ENCODE assay signal across 11 cellular contexts in the genomic region with DNA sequence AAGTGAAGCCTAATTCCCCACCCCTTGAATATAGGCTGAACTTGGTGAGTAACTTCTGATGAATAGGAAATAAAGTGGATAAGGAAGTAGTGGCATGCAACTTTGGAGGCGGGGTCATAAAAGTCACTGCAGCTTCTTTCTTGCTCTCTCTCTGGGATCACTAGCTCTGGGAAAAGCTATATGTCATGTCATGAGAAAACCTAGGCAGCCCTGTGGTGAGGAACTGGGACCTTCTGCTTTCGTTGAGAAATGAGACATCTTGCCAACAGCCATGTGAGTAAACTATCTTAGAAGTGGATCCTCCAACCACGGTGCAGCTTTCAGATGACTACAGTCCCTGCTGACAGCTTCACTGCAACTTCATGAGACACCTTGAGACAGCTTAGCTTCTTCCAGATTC. TPM values are rescaled to one million over a fixed set of nuclear protein-coding genes. Genes with fewer than 3 reads are reported as not detected.
DNase-seq lines count a peak whose midpoint lies in the region; ATAC-seq, FAIRE-seq and TF ChIP-seq lines count a peak whose summit lies in the region.
"Had no signal": no experiment of that assay in that cellular context is flagged by ENCODE, and none has a peak within 500 bp of the region (broad histone marks: within the 10 kb centered on the region; RNA-seq: fewer than 3 reads in every experiment).

No MANE protein-coding gene starts in this region.

- peak overlapping the region; percentile 39 for H2AFZ ChIP-seq in osteoblast (ENCODE audit: low read length)

- peak; percentile 24 for DNase-seq in amniotic epithelial cell (ENCODE audit: low read depth)
- no peak for DNase-seq in osteoblast (ENCODE audit: insufficient read length, low spot score, missing footprints)
- no peak for DNase-seq in gastrocnemius medialis
- DNase-seq in NCI-H187 treated with DMSO at 0.1 percent for 48 hours (lab: John Stamatoyannopoulos, UW), result no peak
- no peak for DNase-seq in CD8-positive, alpha-beta T cell
- DNase-seq in frontal cortex (ENCODE audit: low spot score in 2 of 2), result no peak
- DNase-seq: activated naive CD8-positive, alpha-beta T cell treated with anti-CD3 and anti-CD28 coated beads, Interleukin-2, amount 10 ng/mL, durations not matched to agents 7 days and 5 days; right lobe of liver had no signal

- CTCF ChIA-PET in CD8-positive, alpha-beta T cell (lab: Charles Lee), result no interaction called here

- no peaks in the 10 kb centered on the region for H4K20me1 ChIP-seq in osteoblast (ENCODE audit: insufficient read depth, low read length)

- no peak overlapping the region for H3K27ac Mint-ChIP-seq in CD8-positive, alpha-beta T cell
- H3K27ac Mint-ChIP-seq: activated naive CD8-positive, alpha-beta T cell treated with anti-CD3 and anti-CD28 coated beads, Interleukin-2, amount 10 ng/mL, durations not matched to agents 7 days and 5 days had no signal

- TF ChIP-seq CTCF in osteoblast (IDR thresholded peaks at IDR 0.05; ENCODE audit: extremely low read depth, low read depth, low read length) (no peak), gastrocnemius medialis (IDR thresholded peaks at IDR 0.05 in 4 of 5, conservative IDR thresholded peaks at IDR 0.05 in 1 of 5) (no peak)
- TF ChIP-seq CTCF in CD8-positive, alpha-beta T cell (IDR thresholded peaks at IDR 0.05), result no peak

- H3K27ac ChIP-seq in osteoblast (ENCODE audit: low read depth, low read length) (no peak overlapping the region), gastrocnemius medialis (no peak overlapping the region)
- H3K27ac ChIP-seq in CD8-positive, alpha-beta T cell (ENCODE audit: low read depth, low read length), result no peak overlapping the region
- H3K27ac ChIP-seq: right lobe of liver had no signal

- no peak for FAIRE-seq in frontal cortex (lab: Jason Lieb, UNC)
- FAIRE-seq: H1 had no signal

- no peak overlapping the region for H3K4me3 Mint-ChIP-seq in CD8-positive, alpha-beta T cell
- H3K4me3 Mint-ChIP-seq: activated naive CD8-positive, alpha-beta T cell treated with anti-CD3 and anti-CD28 coated beads, Interleukin-2, amount 10 ng/mL, durations not matched to agents 7 days and 5 days had no signal

- no peak overlapping the region for H3K4me3 ChIP-seq in osteoblast (ENCODE audit: insufficient read depth, low read length)
- H3K4me3 ChIP-seq in gastrocnemius medialis, result no peak overlapping the region
- no peak overlapping the region for H3K4me3 ChIP-seq in CD8-positive, alpha-beta T cell (ENCODE audit: low read depth, low read length)
- H3K4me3 ChIP-seq: right lobe of liver had no signal

- H3K4me1 ChIP-seq in osteoblast (ENCODE audit: insufficient read depth, low read length) (peaks cover 4% of the 10 kb centered on the region), gastrocnemius medialis (no peaks in the 10 kb centered on the region)
- H3K4me1 ChIP-seq in CD8-positive, alpha-beta T cell (ENCODE audit: insufficient read depth, low read length), result no peaks in the 10 kb centered on the region
- H3K4me1 ChIP-seq: right lobe of liver had no signal

- ATAC-seq in GM18519 (IDR thresholded peaks at IDR 0.05; ENCODE audit: low FRiP score, unreplicated experiment), result peak; percentile 73
- peak; percentile 55 for ATAC-seq in HG03280 (IDR thresholded peaks at IDR 0.05; ENCODE audit: unreplicated experiment)
- no peak for ATAC-seq in gastrocnemius medialis
- ATAC-seq in CD8-positive, alpha-beta T cell, result no peak

- no peaks in the 10 kb centered on the region for H3K36me3 ChIP-seq in osteoblast (ENCODE audit: insufficient read depth, low read length)
- H3K36me3 ChIP-seq in gastrocnemius medialis, result no peaks in the 10 kb centered on the region
- H3K36me3 ChIP-seq in CD8-positive, alpha-beta T cell (ENCODE audit: insufficient read depth, low read length), result no peaks in the 10 kb centered on the region
- H3K36me3 ChIP-seq: right lobe of liver had no signal

- TF ChIP-seq POLR2A in gastrocnemius medialis (IDR thresholded peaks at IDR 0.05), result no peak

- no peaks in the 10 kb centered on the region for H3K9me3 ChIP-seq in osteoblast (ENCODE audit: low read depth, low read length)
- no peaks in the 10 kb centered on the region for H3K9me3 ChIP-seq in gastrocnemius medialis
- no peaks in the 10 kb centered on the region for H3K9me3 ChIP-seq in CD8-positive, alpha-beta T cell (ENCODE audit: low read length)
- H3K9me3 ChIP-seq: right lobe of liver had no signal

- in situ Hi-C loops in gastrocnemius medialis (cut with MboI; ENCODE audit: low sequenced_read_pairs in 4 of 4), result no loop called here

- no peaks in the 10 kb centered on the region for H3K4me1 Mint-ChIP-seq in CD8-positive, alpha-beta T cell (ENCODE audit: low read depth)
- H3K4me1 Mint-ChIP-seq: activated naive CD8-positive, alpha-beta T cell treated with anti-CD3 and anti-CD28 coated beads, Interleukin-2, amount 10 ng/mL, durations not matched to agents 7 days and 5 days had no signal

- intact Hi-C loops in gastrocnemius medialis (cut with DNase I; ENCODE audit: low total_unique reads), result no loop called here
- intact Hi-C loops in CD8-positive, alpha-beta T cell (cut with DNase I, micrococcal nuclease), result no loop called here

- H3K27me3 ChIP-seq in osteoblast (ENCODE audit: insufficient read depth, low read length), result no peaks in the 10 kb centered on the region
- no peaks in the 10 kb centered on the region for H3K27me3 ChIP-seq in gastrocnemius medialis
- H3K27me3 ChIP-seq in CD8-positive, alpha-beta T cell (ENCODE audit: insufficient read depth, low read length), result no peaks in the 10 kb centered on the region
- H3K27me3 ChIP-seq: right lobe of liver had no signal

- H3K27me3 Mint-ChIP-seq in CD8-positive, alpha-beta T cell (ENCODE audit: low read depth), result peaks cover 21% of the 10 kb centered on the region

- H3K4me2 ChIP-seq in osteoblast (ENCODE audit: insufficient read depth, low read length), result peak overlapping the region; percentile 47

- no peaks in the 10 kb centered on the region for H3K36me3 Mint-ChIP-seq in CD8-positive, alpha-beta T cell
- H3K36me3 Mint-ChIP-seq: activated naive CD8-positive, alpha-beta T cell treated with anti-CD3 and anti-CD28 coated beads, Interleukin-2, amount 10 ng/mL, durations not matched to agents 7 days and 5 days had no signal

- no peaks in the 10 kb centered on the region for H3K9me3 Mint-ChIP-seq in CD8-positive, alpha-beta T cell
- H3K9me3 Mint-ChIP-seq: activated naive CD8-positive, alpha-beta T cell treated with anti-CD3 and anti-CD28 coated beads, Interleukin-2, amount 10 ng/mL, durations not matched to agents 7 days and 5 days had no signal

- POLR2A ChIA-PET in CD8-positive, alpha-beta T cell (lab: Charles Lee), result no interaction called here

- no peaks in the 10 kb centered on the region for H3K79me2 ChIP-seq in osteoblast (ENCODE audit: insufficient read depth, low read length)

RNA-seq across cellular contexts. Expression of a gene that starts 15.7 kb away (rescaled TPM):
- total RNA-seq in osteoblast (3.6 and 4.7 TPM in 2 replicates), gastrocnemius medialis (1 to 10 TPM in 2 of 4 donors, under 1 TPM in 2; 0.75 to 2.0 (median 1.2) TPM), frontal cortex (15.9 TPM)
- total RNA-seq in CD8-positive, alpha-beta T cell, result not detected
- total RNA-seq: activated naive CD8-positive, alpha-beta T cell treated with anti-CD3 and anti-CD28 coated beads, Interleukin-2, amount 10 ng/mL, durations not matched to agents 7 days and 5 days had no signal

RNA-seq across cellular contexts. Expression of a gene that starts 15.8 kb away (rescaled TPM):
- total RNA-seq in osteoblast, result under 0.01 TPM in 1 of 2 replicates, not detected in the other
- total RNA-seq in gastrocnemius medialis, result not detected
- total RNA-seq in CD8-positive, alpha-beta T cell, result not detected
- 0.41 TPM for total RNA-seq in frontal cortex
- total RNA-seq: activated naive CD8-positive, alpha-beta T cell treated with anti-CD3 and anti-CD28 coated beads, Interleukin-2, amount 10 ng/mL, durations not matched to agents 7 days and 5 days; H1 had no signal

Comparison
In these comparisons a context has a peak if more than half of its experiments do, and no peak if none do; other contexts are left out.
1. ATAC-seq: peak in GM18519 (single experiment) and HG03280 (single experiment); none in gastrocnemius medialis (0 of 2) and CD8-positive, alpha-beta T cell (single experiment).